Comparison of ENCODE assay signal across 4 cellular contexts in genomic region chr14:35425850-35426249, GRCh38.
"Had no signal": no experiment of that assay in that cellular context is flagged by ENCODE, and none has a peak within 500 bp of the region (broad histone marks: within the 10 kb centered on the region; RNA-seq: fewer than 3 reads in every experiment).

No MANE protein-coding gene starts in this region.

- H3K27ac Mint-ChIP-seq: GM23338, H9 had no signal

- ATAC-seq: GM23338 had no signal

- H3K4me1 Mint-ChIP-seq: H9 had no signal

- H3K4me3 Mint-ChIP-seq: GM23338, H9 had no signal

- DNase-seq: H9, HCEC 1CT, IMR-90 had no signal
